In the genomic region with DNA sequence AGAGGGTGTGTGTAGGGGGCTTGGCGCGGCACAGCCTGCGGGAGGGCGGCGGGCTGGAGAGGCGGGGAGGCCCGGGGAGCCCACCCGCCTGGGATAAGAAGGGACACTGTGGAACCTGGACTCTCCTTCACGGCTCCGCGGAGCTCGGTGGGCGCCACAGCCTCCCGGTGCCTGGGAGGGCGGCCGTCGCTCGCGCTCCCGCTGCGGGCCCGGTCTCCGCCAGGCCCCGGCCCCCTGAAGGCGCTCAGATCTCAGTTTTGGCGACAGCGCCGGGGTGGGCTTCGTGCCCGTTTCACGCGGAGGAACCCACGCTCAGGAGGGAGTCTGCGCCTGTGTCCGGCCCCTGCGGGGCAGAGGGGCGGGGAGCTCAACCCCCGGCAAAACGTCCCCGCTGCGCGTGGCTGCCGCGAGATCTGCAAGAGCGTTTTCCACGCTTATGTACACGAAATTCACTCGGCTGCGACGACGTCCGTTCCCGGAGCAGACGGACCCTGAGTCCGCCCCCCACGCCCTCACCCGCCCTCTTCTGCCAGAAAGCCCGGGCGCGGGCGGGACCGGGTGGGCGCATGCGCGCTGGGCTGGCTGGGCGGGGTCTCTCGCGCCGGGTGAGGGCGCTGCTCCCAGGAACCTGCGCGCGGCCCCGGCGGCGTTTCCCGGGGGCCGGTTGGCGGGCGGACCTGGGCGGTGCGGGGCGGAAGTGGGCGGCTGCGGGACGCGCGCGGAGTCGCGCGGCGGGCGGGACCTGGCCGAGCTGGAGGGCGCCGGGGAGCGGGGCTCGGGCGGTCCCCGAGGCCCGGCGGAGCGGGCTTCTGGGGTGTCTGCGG, we compare ENCODE assay signal across 8 cellular contexts. TPM values are rescaled to one million over a fixed set of nuclear protein-coding genes. Genes with fewer than 3 reads are reported as not detected.
A peak's percentile ranks its signal among the peaks of the same experiment; 100 is the strongest.
DNase-seq lines count a peak whose midpoint lies in the region; ATAC-seq, FAIRE-seq and TF ChIP-seq lines count a peak whose summit lies in the region.

A gene (plus strand): TSS at position 704 of the 824 bp plus-strand sequence.

- DNase-seq in NCI-H146 (lab: John Stamatoyannopoulos, UW) (peak; percentile 80), T-helper 2 cell (peak; percentile 91 to 97 (median 93)), amygdala (lab: John Stamatoyannopoulos, UW) (peak; percentile 27 to 96 (median 86)), left ventricle myocardium superior (peak; percentile 97), pulmonary artery endothelial cell (ENCODE audit: low read depth, low spot score) (no peak), urothelium cell line (ENCODE audit: low spot score) (peak; percentile 98)

- peak; percentile 83 for TF ChIP-seq POLR2A in GM15510 (IDR thresholded peaks at IDR 0.05; ENCODE audit: borderline replicate concordance, extremely low read depth, insufficient read length)

- FAIRE-seq in urothelium cell line (lab: Jason Lieb, UNC): peak; percentile 84

- intact Hi-C loops in left ventricle myocardium superior (cut with micrococcal nuclease): no loop called here

- ATAC-seq in HG02840 (IDR thresholded peaks at IDR 0.05; ENCODE audit: low FRiP score, unreplicated experiment): peak; percentile 81
- peak; percentile 87 for ATAC-seq in left ventricle myocardium superior

RNA-seq across cellular contexts. Expression of the gene that starts here (rescaled TPM):
- total RNA-seq in left ventricle myocardium superior (43.6 TPM), pulmonary artery endothelial cell (78.1 and 78.6 TPM in 2 replicates)
